Comparison of ENCODE assay signal across 9 cellular contexts in the genomic region with DNA sequence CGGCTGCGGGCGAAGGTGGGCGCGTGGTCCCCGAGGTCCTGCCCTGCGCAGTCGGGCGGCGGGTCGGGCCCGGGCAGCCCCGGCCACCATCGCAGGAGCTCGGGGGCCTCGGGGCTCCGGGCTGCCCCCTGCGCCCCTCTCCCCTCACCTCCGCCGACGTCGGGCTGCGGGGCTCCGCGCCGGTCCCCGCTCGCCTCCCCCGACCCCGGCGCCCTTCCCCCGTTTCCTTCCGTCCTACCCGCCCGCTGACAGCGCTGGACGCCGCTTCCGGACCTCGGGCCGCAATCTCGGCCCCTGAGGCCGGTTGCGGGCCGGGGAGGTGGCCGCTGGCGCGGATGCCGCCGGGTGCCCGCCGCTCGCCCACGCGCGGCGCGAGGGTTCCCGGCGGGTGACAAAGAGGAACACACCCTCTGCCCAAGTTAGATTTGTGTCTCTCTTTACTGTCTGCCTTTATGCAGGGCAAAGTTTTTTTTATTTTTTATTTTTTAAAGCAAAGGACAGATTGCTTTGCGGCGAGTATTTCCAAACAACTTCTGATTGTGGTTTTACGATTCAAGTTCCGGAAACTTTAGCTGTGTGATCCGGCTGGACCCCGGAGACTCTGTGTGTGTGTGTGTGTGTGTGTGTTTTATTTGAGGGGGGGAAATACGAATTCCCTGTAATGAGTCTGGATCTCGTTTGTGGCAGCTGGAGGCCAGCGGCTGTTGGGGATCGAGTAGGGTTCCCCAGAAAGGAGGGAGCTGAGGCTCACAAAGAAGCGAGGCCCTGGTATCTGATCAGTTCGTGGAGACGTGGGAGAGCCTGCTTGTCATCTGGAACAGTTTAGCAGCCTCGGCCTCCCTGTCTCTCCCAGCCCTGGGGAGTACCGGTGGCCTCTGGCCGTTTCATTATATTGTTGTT. TPM values are rescaled to one million over a fixed set of nuclear protein-coding genes. Genes with fewer than 3 reads are reported as not detected.
DNase-seq lines count a peak whose midpoint lies in the region; ATAC-seq and TF ChIP-seq lines count a peak whose summit lies in the region.
"Had no signal": no experiment of that assay in that cellular context is flagged by ENCODE, and none has a peak within 500 bp of the region (broad histone marks: within the 10 kb centered on the region; RNA-seq: fewer than 3 reads in every experiment).

No MANE protein-coding gene starts in this region.

- TF ChIP-seq CTCF in epithelial cell of esophagus (IDR thresholded peaks at IDR 0.05; ENCODE audit: insufficient read depth, low read depth, low read length, missing control alignments), result no peak

- peak overlapping the region; percentile 46 for H3K4me3 ChIP-seq in epithelial cell of esophagus (ENCODE audit: low read length)

- ATAC-seq in GM21825 (IDR thresholded peaks at IDR 0.05; ENCODE audit: unreplicated experiment), result peak; percentile 17

- DNase-seq in COLO668 (lab: John Stamatoyannopoulos, UW; ENCODE audit: unreplicated experiment) (peak; percentile 75), RKO (ENCODE audit: low spot score) (peak; percentile 48), epithelial cell of esophagus (ENCODE audit: low read depth) (peak; percentile 31), myocyte (ENCODE audit: low read depth) (peak; percentile 43), GOT3 (lab: John Stamatoyannopoulos, UW) (no peak), NOMO-1 treated with DMSO at 0.1 percent for 48 hours (lab: John Stamatoyannopoulos, UW; ENCODE audit: unreplicated experiment) (no peak)
- DNase-seq in effector CD4-positive, alpha-beta T cell, result no peak

RNA-seq across cellular contexts. Expression of a gene that starts 1.0 kb away (rescaled TPM):
- 11.2 and 18.5 TPM in 2 replicates for total RNA-seq in myocyte
- 65.4 TPM for polyA plus RNA-seq in myocyte (2012)

RNA-seq across cellular contexts. Expression of a gene that starts 33.2 kb away (rescaled TPM):
- not detected in 2 replicates for total RNA-seq in myocyte
- polyA plus RNA-seq in myocyte (2012), result 0.08 TPM
- total RNA-seq: SK-MEL-5 had no signal

Comparison
In these comparisons a context has a peak if more than half of its experiments do, and no peak if none do; other contexts are left out.
1. DNase-seq: peak in COLO668 (single experiment), RKO (single experiment), epithelial cell of esophagus (single experiment) and myocyte (single experiment); none in GOT3 (single experiment), NOMO-1 treated with DMSO at 0.1 percent for 48 hours (single experiment) and effector CD4-positive, alpha-beta T cell (single experiment).